Comparison of ENCODE assay signal across 1 cellular context in genomic region chr4:25312496-25313193, GRCh38.
TF ChIP-seq lines count a peak whose summit lies in the region.

A gene with protein sequence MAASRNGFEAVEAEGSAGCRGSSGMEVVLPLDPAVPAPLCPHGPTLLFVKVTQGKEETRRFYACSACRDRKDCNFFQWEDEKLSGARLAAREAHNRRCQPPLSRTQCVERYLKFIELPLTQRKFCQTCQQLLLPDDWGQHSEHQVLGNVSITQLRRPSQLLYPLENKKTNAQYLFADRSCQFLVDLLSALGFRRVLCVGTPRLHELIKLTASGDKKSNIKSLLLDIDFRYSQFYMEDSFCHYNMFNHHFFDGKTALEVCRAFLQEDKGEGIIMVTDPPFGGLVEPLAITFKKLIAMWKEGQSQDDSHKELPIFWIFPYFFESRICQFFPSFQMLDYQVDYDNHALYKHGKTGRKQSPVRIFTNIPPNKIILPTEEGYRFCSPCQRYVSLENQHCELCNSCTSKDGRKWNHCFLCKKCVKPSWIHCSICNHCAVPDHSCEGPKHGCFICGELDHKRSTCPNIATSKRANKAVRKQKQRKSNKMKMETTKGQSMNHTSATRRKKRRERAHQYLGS (plus strand): TSS chr4:25312774. CDS start chr4:25312810, 36 bp downstream.

TF ChIP-seq in K562, 482 proteins besides CTCF, POLR2A, EP300 and RAD21 (continued from another document and continues in another):
- TF ChIP-seq, protein P1, sequence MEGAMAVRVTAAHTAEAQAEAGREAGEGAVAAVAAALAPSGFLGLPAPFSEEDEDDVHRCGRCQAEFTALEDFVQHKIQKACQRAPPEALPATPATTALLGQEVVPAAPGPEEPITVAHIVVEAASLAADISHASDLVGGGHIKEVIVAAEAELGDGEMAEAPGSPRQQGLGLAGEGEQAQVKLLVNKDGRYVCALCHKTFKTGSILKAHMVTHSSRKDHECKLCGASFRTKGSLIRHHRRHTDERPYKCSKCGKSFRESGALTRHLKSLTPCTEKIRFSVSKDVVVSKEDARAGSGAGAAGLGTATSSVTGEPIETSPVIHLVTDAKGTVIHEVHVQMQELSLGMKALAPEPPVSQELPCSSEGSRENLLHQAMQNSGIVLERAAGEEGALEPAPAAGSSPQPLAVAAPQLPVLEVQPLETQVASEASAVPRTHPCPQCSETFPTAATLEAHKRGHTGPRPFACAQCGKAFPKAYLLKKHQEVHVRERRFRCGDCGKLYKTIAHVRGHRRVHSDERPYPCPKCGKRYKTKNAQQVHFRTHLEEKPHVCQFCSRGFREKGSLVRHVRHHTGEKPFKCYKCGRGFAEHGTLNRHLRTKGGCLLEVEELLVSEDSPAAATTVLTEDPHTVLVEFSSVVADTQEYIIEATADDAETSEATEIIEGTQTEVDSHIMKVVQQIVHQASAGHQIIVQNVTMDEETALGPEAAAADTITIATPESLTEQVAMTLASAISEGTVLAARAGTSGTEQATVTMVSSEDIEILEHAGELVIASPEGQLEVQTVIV (CRISPR knock-in tag; IDR thresholded peaks at IDR 0.05; ENCODE audit: borderline replicate concordance), result no peak
- TF ChIP-seq POLR2AphosphoS2 (IDR thresholded peaks at IDR 0.05; ENCODE audit: low read length) (no peak), HNRNPLL (IDR thresholded peaks at IDR 0.05; ENCODE audit: low read depth, low read length, poor library complexity, severe bottlenecking) (peak; percentile 27), POLR2B (IDR thresholded peaks at IDR 0.05; ENCODE audit: low read depth, partially characterized antibody) (peak; percentile 74), ESRRB (CRISPR knock-in tag; IDR thresholded peaks at IDR 0.05; ENCODE audit: borderline replicate concordance) (no peak), CBX1 (IDR thresholded peaks at IDR 0.05; ENCODE audit: low read depth) (peak; percentile 91), ARID2 (IDR thresholded peaks at IDR 0.05) (no peak), TCF7L2 (IDR thresholded peaks at IDR 0.05; ENCODE audit: low read depth, low read length) (no peak), MCM2 (IDR thresholded peaks at IDR 0.05; ENCODE audit: low read depth) (no peak), FOS (IDR thresholded peaks at IDR 0.05; ENCODE audit: extremely low read depth, insufficient read length) (no peak), ZNF3 (CRISPR knock-in tag; IDR thresholded peaks at IDR 0.05) (no peak), MTA3 (IDR thresholded peaks at IDR 0.05; ENCODE audit: borderline replicate concordance) (peak; percentile 95), ILF3 (IDR thresholded peaks at IDR 0.05; ENCODE audit: borderline replicate concordance) (0 out of 2 replicates have a peak, but pooled peaks have one; percentile 45), ZNF318 (IDR thresholded peaks at IDR 0.05; ENCODE audit: borderline replicate concordance in 1 of 2, low read depth in 1 of 2) (no peak), GATAD2B (IDR thresholded peaks at IDR 0.05; ENCODE audit: borderline replicate concordance) (peak; percentile 99), ZNF707 (CRISPR knock-in tag; conservative IDR thresholded peaks at IDR 0.05) (no peak), GTF2F1 (IDR thresholded peaks at IDR 0.05; ENCODE audit: low read depth, low read length) (0 out of 2 replicates have a peak, but pooled peaks have one; percentile 67), TAF15 (IDR thresholded peaks at IDR 0.05; ENCODE audit: low read depth, low read length) (no peak), POLR3G (IDR thresholded peaks at IDR 0.05; ENCODE audit: extremely low read depth, insufficient read length, insufficient replicate concordance) (no peak), MCM3 (IDR thresholded peaks at IDR 0.05) (no peak), ZNF583 (CRISPR knock-in tag; IDR thresholded peaks at IDR 0.05) (no peak), MYC (IDR thresholded peaks at IDR 0.05; ENCODE audit: low read depth, low read length) (peak; percentile 88), MYC (CRISPR knock-in tag; IDR thresholded peaks at IDR 0.05; ENCODE audit: borderline replicate concordance, low read depth) (no peak), ZNF274 (IDR thresholded peaks at IDR 0.05; ENCODE audit: borderline replicate concordance, low read depth, low read length) (no peak), CCAR2 (IDR thresholded peaks at IDR 0.05; ENCODE audit: low read depth, low read length) (no peak), MYBL2 (IDR thresholded peaks at IDR 0.05; ENCODE audit: low read depth) (no peak), MYBL2 (CRISPR knock-in tag; IDR thresholded peaks at IDR 0.05; ENCODE audit: borderline replicate concordance) (no peak), EWSR1 (IDR thresholded peaks at IDR 0.05; ENCODE audit: borderline replicate concordance, low read depth, partially characterized antibody) (no peak), LCOR (CRISPR knock-in tag; IDR thresholded peaks at IDR 0.05) (peak; percentile 98), PRPF4 (IDR thresholded peaks at IDR 0.05; ENCODE audit: insufficient read depth, low read depth, low read length, poor library complexity, severe bottlenecking) (no peak), ZNF408 (CRISPR knock-in tag; IDR thresholded peaks at IDR 0.05; ENCODE audit: low read depth) (no peak), ZNF197 (CRISPR knock-in tag; IDR thresholded peaks at IDR 0.05; ENCODE audit: low read depth) (peak; percentile 67; the same call in 1 of the 2 replicates), ZNF586 (CRISPR knock-in tag; conservative IDR thresholded peaks at IDR 0.05) (no peak), TAL1 (IDR thresholded peaks at IDR 0.05) (no peak)
- TF ChIP-seq, protein P2, sequence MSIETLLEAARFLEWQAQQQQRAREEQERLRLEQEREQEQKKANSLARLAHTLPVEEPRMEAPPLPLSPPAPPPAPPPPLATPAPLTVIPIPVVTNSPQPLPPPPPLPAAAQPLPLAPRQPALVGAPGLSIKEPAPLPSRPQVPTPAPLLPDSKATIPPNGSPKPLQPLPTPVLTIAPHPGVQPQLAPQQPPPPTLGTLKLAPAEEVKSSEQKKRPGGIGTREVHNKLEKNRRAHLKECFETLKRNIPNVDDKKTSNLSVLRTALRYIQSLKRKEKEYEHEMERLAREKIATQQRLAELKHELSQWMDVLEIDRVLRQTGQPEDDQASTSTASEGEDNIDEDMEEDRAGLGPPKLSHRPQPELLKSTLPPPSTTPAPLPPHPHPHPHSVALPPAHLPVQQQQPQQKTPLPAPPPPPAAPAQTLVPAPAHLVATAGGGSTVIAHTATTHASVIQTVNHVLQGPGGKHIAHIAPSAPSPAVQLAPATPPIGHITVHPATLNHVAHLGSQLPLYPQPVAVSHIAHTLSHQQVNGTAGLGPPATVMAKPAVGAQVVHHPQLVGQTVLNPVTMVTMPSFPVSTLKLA (conservative IDR thresholded peaks at IDR 0.05), result peak; percentile 81 to 86
- TF ChIP-seq, protein P3, sequence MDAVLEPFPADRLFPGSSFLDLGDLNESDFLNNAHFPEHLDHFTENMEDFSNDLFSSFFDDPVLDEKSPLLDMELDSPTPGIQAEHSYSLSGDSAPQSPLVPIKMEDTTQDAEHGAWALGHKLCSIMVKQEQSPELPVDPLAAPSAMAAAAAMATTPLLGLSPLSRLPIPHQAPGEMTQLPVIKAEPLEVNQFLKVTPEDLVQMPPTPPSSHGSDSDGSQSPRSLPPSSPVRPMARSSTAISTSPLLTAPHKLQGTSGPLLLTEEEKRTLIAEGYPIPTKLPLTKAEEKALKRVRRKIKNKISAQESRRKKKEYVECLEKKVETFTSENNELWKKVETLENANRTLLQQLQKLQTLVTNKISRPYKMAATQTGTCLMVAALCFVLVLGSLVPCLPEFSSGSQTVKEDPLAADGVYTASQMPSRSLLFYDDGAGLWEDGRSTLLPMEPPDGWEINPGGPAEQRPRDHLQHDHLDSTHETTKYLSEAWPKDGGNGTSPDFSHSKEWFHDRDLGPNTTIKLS (IDR thresholded peaks at IDR 0.05; ENCODE audit: borderline replicate concordance, low read depth), result peak; percentile 93
- TF ChIP-seq, protein P4, sequence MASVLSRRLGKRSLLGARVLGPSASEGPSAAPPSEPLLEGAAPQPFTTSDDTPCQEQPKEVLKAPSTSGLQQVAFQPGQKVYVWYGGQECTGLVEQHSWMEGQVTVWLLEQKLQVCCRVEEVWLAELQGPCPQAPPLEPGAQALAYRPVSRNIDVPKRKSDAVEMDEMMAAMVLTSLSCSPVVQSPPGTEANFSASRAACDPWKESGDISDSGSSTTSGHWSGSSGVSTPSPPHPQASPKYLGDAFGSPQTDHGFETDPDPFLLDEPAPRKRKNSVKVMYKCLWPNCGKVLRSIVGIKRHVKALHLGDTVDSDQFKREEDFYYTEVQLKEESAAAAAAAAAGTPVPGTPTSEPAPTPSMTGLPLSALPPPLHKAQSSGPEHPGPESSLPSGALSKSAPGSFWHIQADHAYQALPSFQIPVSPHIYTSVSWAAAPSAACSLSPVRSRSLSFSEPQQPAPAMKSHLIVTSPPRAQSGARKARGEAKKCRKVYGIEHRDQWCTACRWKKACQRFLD (CRISPR knock-in tag; IDR thresholded peaks at IDR 0.05), result no peak
- TF ChIP-seq, protein P5, sequence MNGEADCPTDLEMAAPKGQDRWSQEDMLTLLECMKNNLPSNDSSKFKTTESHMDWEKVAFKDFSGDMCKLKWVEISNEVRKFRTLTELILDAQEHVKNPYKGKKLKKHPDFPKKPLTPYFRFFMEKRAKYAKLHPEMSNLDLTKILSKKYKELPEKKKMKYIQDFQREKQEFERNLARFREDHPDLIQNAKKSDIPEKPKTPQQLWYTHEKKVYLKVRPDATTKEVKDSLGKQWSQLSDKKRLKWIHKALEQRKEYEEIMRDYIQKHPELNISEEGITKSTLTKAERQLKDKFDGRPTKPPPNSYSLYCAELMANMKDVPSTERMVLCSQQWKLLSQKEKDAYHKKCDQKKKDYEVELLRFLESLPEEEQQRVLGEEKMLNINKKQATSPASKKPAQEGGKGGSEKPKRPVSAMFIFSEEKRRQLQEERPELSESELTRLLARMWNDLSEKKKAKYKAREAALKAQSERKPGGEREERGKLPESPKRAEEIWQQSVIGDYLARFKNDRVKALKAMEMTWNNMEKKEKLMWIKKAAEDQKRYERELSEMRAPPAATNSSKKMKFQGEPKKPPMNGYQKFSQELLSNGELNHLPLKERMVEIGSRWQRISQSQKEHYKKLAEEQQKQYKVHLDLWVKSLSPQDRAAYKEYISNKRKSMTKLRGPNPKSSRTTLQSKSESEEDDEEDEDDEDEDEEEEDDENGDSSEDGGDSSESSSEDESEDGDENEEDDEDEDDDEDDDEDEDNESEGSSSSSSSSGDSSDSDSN (IDR thresholded peaks at IDR 0.05; ENCODE audit: borderline replicate concordance in 1 of 2, low read depth in 2 of 2, low read length in 2 of 2), result no peak
- TF ChIP-seq, protein P6, sequence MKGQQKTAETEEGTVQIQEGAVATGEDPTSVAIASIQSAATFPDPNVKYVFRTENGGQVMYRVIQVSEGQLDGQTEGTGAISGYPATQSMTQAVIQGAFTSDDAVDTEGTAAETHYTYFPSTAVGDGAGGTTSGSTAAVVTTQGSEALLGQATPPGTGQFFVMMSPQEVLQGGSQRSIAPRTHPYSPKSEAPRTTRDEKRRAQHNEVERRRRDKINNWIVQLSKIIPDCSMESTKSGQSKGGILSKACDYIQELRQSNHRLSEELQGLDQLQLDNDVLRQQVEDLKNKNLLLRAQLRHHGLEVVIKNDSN (CRISPR knock-in tag; IDR thresholded peaks at IDR 0.05), result no peak
- TF ChIP-seq, protein P7, sequence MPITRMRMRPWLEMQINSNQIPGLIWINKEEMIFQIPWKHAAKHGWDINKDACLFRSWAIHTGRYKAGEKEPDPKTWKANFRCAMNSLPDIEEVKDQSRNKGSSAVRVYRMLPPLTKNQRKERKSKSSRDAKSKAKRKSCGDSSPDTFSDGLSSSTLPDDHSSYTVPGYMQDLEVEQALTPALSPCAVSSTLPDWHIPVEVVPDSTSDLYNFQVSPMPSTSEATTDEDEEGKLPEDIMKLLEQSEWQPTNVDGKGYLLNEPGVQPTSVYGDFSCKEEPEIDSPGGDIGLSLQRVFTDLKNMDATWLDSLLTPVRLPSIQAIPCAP (CRISPR knock-in tag; IDR thresholded peaks at IDR 0.05; ENCODE audit: borderline replicate concordance), result 0 out of 2 replicates have a peak, but pooled peaks have one; percentile 59
